8 cellular contexts compared by ENCODE assay signal in the genomic region with DNA sequence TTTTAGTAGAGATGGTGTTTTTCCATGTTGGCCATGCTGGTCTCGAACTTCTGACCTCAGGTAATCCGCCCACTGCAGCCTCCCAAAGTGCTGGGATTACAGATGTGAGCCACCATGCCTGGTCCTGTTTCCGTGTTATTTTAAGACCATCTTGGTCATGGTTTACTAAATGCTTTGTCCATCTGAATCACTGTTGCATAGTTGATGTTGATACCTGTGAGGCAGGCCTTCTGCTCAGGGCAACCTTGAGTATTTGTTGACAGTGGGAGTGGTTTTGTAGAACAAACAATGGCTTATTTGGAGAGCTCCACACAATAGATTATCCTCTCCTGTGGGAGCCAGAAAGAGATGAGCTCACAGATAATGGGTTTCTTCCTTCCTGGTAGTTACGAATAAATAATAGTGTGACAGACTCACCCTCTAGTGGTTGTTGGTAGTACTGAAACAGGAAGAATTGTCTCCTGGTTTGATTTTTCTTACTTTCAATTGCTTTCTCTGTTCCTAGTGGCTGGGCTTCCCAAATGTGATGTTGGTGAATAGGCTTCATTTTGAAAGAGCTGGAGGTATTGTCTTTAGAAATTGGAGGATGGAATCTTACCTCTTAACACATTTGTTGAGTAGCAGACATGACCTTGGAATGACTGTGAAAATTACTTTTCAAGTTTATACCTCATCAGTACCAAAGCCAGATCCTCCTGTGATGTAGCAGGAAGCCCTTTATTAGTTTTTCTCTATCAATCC. TPM values are rescaled to one million over a fixed set of nuclear protein-coding genes. Genes with fewer than 3 reads are reported as not detected.
DNase-seq lines count a peak whose midpoint lies in the region; ATAC-seq, FAIRE-seq and TF ChIP-seq lines count a peak whose summit lies in the region.

No MANE protein-coding gene starts in this region.

- ATAC-seq in GM18511 (IDR thresholded peaks at IDR 0.05; ENCODE audit: unreplicated experiment), result peak; percentile 93
- ATAC-seq in HG02943 (IDR thresholded peaks at IDR 0.05; ENCODE audit: low read depth, unreplicated experiment), result peak; percentile 79
- peak; percentile 78 for ATAC-seq in mucosa of descending colon
- ATAC-seq in aorta (ENCODE audit: low FRiP score), result peak; percentile 86

- H2AFZ ChIP-seq in endothelial cell of umbilical vein (ENCODE audit: low read depth, low read length), result no peak overlapping the region

- peaks cover 16 to 58% (median 40%) of the 10 kb centered on the region in 10 experiments for H3K4me1 ChIP-seq in BLaER1 treated with 17β-estradiol and CSF1 and Interleukin-3, amounts not matched to agents 10 nM and 100 nM
- H3K4me1 ChIP-seq in endothelial cell of umbilical vein (ENCODE audit: control insufficient read depth, extremely low read depth, insufficient read depth, low read length) (peaks cover 37% of the 10 kb centered on the region), mucosa of descending colon (ENCODE audit: low read depth) (peaks cover 34% of the 10 kb centered on the region), aorta (ENCODE audit: control insufficient read depth in 1 of 2, insufficient read depth in 2 of 2, low read length in 2 of 2) (no peaks in the 10 kb centered on the region)

- no peaks in the 10 kb centered on the region for H3K9me1 ChIP-seq in endothelial cell of umbilical vein (replicated peaks; ENCODE audit: control insufficient read depth, extremely low read depth, insufficient read depth, low read length)

- intact Hi-C loops in endothelial cell of umbilical vein (cut with micrococcal nuclease), result loop anchor here (1.0 to 10.0 kb wide), 8 partner anchors 22 to 713 kb away; a partner anchor contains a TSS
- intact Hi-C loops in mucosa of descending colon (cut with DNase I, micrococcal nuclease), result loop anchor here in 1 of 2 donors (5.0 kb wide), 1 partner anchor 58 kb away; a partner anchor contains a TSS
- intact Hi-C loops in aorta (cut with DNase I), result loop anchor here in 1 of 2 donors (10.0 kb wide), 1 partner anchor 86 kb away; a partner anchor contains a TSS

- peak overlapping the region; percentile 19 for H3K4me3 Mint-ChIP-seq in T-helper 1 cell treated with Interleukin-12 subunit alpha and Interleukin-12 subunit beta and Interleukin-4 antibody, amounts not matched to agents 30 μg/mL and 1 μg/mL, for 36 hours

- H3K27ac Mint-ChIP-seq in T-helper 1 cell treated with Interleukin-12 subunit alpha and Interleukin-12 subunit beta and Interleukin-4 antibody, amounts not matched to agents 30 μg/mL and 1 μg/mL, for 36 hours, result peak overlapping the region; percentile 5

- TF ChIP-seq CTCF in endothelial cell of umbilical vein (IDR thresholded peaks at IDR 0.05; ENCODE audit: extremely low read depth in 1 of 2, insufficient read depth in 1 of 2, low read depth in 1 of 2, low read length in 2 of 2), result peak; percentile 55 to 72
- TF ChIP-seq CTCF in mucosa of descending colon (IDR thresholded peaks at IDR 0.05), result peak; percentile 74

- peaks cover 71% of the 10 kb centered on the region for H3K79me2 ChIP-seq in endothelial cell of umbilical vein (ENCODE audit: control insufficient read depth, insufficient read depth, low read length)

- FAIRE-seq in endothelial cell of umbilical vein (lab: Jason Lieb, UNC), result peak; percentile 53

- H3K27me3 ChIP-seq in BLaER1 treated with 17β-estradiol and CSF1 and Interleukin-3, amounts not matched to agents 10 nM and 100 nM, result no peaks in the 10 kb centered on the region
- H3K27me3 ChIP-seq in endothelial cell of umbilical vein (ENCODE audit: control insufficient read depth in 2 of 2, insufficient read depth in 2 of 2, low read length in 2 of 2) (no peaks in the 10 kb centered on the region), aorta (ENCODE audit: control insufficient read depth in 1 of 2, insufficient read depth in 2 of 2, low read length in 1 of 2) (no peaks in the 10 kb centered on the region)

- H3K27me3 Mint-ChIP-seq in T-helper 1 cell treated with Interleukin-12 subunit alpha and Interleukin-12 subunit beta and Interleukin-4 antibody, amounts not matched to agents 30 μg/mL and 1 μg/mL, for 36 hours (ENCODE audit: low read depth), result no peaks in the 10 kb centered on the region

- 56 to 59% methylated on average over 4 of the region's 4 CpGs for WGBS in aorta, 2 donors

- H3K36me3 ChIP-seq in BLaER1 treated with 17β-estradiol and CSF1 and Interleukin-3, amounts not matched to agents 10 nM and 100 nM, result peaks cover 44 to 61% (median 55%) of the 10 kb centered on the region in 11 experiments
- peaks cover 34 to 39% of the 10 kb centered on the region in 2 experiments for H3K36me3 ChIP-seq in endothelial cell of umbilical vein (ENCODE audit: control insufficient read depth in 2 of 2, extremely low read depth in 1 of 2, insufficient read depth in 2 of 2, low read length in 2 of 2)
- peaks cover 9% of the 10 kb centered on the region for H3K36me3 ChIP-seq in mucosa of descending colon (ENCODE audit: low read depth)
- H3K36me3 ChIP-seq in aorta (ENCODE audit: control insufficient read depth in 1 of 2, insufficient read depth in 2 of 2, low read length in 1 of 2), result peaks cover 10 to 26% of the 10 kb centered on the region in 2 donors

- peaks cover 28% of the 10 kb centered on the region for H3K36me3 Mint-ChIP-seq in T-helper 1 cell treated with Interleukin-12 subunit alpha and Interleukin-12 subunit beta and Interleukin-4 antibody, amounts not matched to agents 30 μg/mL and 1 μg/mL, for 36 hours (ENCODE audit: low read depth)

- H3K4me3 ChIP-seq in BLaER1 treated with 17β-estradiol and CSF1 and Interleukin-3, amounts not matched to agents 10 nM and 100 nM, result peak overlapping the region in 3 of 10 experiments; percentile 0 to 18 (median 14); a peak in 3 of 20 replicates
- H3K4me3 ChIP-seq in endothelial cell of umbilical vein (replicated peaks in 1 of 3; ENCODE audit: insufficient read depth in 1 of 3, low read depth in 1 of 3, low read length in 3 of 3) (peak overlapping the region in 1 of 3 experiments; percentile 44), mucosa of descending colon (no peak overlapping the region), aorta (ENCODE audit: low read length in 2 of 2) (no peak overlapping the region)

- H3K9me3 Mint-ChIP-seq in T-helper 1 cell treated with Interleukin-12 subunit alpha and Interleukin-12 subunit beta and Interleukin-4 antibody, amounts not matched to agents 30 μg/mL and 1 μg/mL, for 36 hours, result no peaks in the 10 kb centered on the region

- peaks cover 27% of the 10 kb centered on the region for H3K4me1 Mint-ChIP-seq in T-helper 1 cell treated with Interleukin-12 subunit alpha and Interleukin-12 subunit beta and Interleukin-4 antibody, amounts not matched to agents 30 μg/mL and 1 μg/mL, for 36 hours (ENCODE audit: low read depth)

- H3K4me2 ChIP-seq in BLaER1 treated with 17β-estradiol and CSF1 and Interleukin-3, amounts not matched to agents 10 nM and 100 nM, result peak overlapping the region; percentile 52 to 87 (median 71)
- peak overlapping the region; percentile 96 for H3K4me2 ChIP-seq in endothelial cell of umbilical vein (ENCODE audit: insufficient read depth, low read length)

- DNase-seq in NCI-H146 treated with DMSO at 0.1 percent for 48 hours (lab: John Stamatoyannopoulos, UW; ENCODE audit: unreplicated experiment), result peak; percentile 96
- DNase-seq in endothelial cell of umbilical vein (ENCODE audit: low read depth, low spot score), result peak; percentile 85
- DNase-seq in mucosa of descending colon, result no peak
- no peak for DNase-seq in aorta

- dilution Hi-C loops in endothelial cell of umbilical vein (cut with MboI; ENCODE audit: extremely low pct_ligation_motif_present, low sequenced_read_pairs), result loop anchor here (10.0 kb wide), 1 partner anchor 116 kb away; no protein-coding TSS in a partner anchor

- H3K9ac ChIP-seq in BLaER1 treated with 17β-estradiol and CSF1 and Interleukin-3, amounts not matched to agents 10 nM and 100 nM, result peak overlapping the region in 10 of 11 experiments; percentile 7 to 69 (median 54); a peak in 18 of 22 replicates
- peak overlapping the region; percentile 55 for H3K9ac ChIP-seq in endothelial cell of umbilical vein (replicated peaks; ENCODE audit: extremely low read depth, insufficient read depth, low read length)

- no TSS peak for BruUV-seq in endothelial cell of umbilical vein (replicated peaks; lab: Mats Ljungman, UMichigan)

- CTCF ChIA-PET in endothelial cell of umbilical vein (lab: Charles Lee), result interaction anchor here (0.6 to 6.6 kb wide), 39 partner anchors 8 to 713 kb away, joined by 3 to 375 read pairs (median 6); a partner anchor contains a TSS

- POLR2A ChIA-PET in endothelial cell of umbilical vein (lab: Charles Lee), result interaction anchor here (0.5 to 2.6 kb wide), 6 partner anchors 22 to 103 kb away, joined by 3 to 39 read pairs (median 8); a partner anchor contains a TSS

- H3K27ac ChIP-seq in BLaER1 treated with 17β-estradiol and CSF1 and Interleukin-3, amounts not matched to agents 10 nM and 100 nM, result peak overlapping the region; percentile 6 to 74 (median 66); a peak in 20 of 22 replicates
- peak overlapping the region; percentile 85 for H3K27ac ChIP-seq in endothelial cell of umbilical vein (ENCODE audit: insufficient read depth, low read depth, low read length)
- H3K27ac ChIP-seq in aorta (ENCODE audit: low read depth in 1 of 2, low read length in 2 of 2), result peak overlapping the region in 1 of 2 donors; percentile 8

- H4K20me1 ChIP-seq in BLaER1 treated with 17β-estradiol and CSF1 and Interleukin-3, amounts not matched to agents 10 nM and 100 nM, result no peaks in the 10 kb centered on the region
- H4K20me1 ChIP-seq in endothelial cell of umbilical vein (replicated peaks; ENCODE audit: control insufficient read depth, extremely low read depth, insufficient read depth, low read length), result peaks cover 10% of the 10 kb centered on the region

- no peaks in the 10 kb centered on the region for H3K9me3 ChIP-seq in BLaER1 treated with 17β-estradiol and CSF1 and Interleukin-3, amounts not matched to agents 10 nM and 100 nM (replicated peaks in 1 of 11)
- no peaks in the 10 kb centered on the region for H3K9me3 ChIP-seq in endothelial cell of umbilical vein (replicated peaks; ENCODE audit: control insufficient read depth, insufficient read depth, low read length)
- H3K9me3 ChIP-seq in mucosa of descending colon, result no peaks in the 10 kb centered on the region
- H3K9me3 ChIP-seq in aorta (ENCODE audit: control insufficient read depth, low read length), result no peaks in the 10 kb centered on the region

- no peak for TF ChIP-seq POLR2A in endothelial cell of umbilical vein (IDR thresholded peaks at IDR 0.05; ENCODE audit: low read depth, low read length)

RNA-seq across cellular contexts. Expression of a gene that starts 39.0 kb away (rescaled TPM):
- total RNA-seq in endothelial cell of umbilical vein (268 and 285 TPM in 2 replicates), mucosa of descending colon (100 to 1,000 TPM; 311 to 545 (median 448) TPM), aorta (100 to 1,000 TPM; 167 to 213 TPM)
- polyA plus RNA-seq in endothelial cell of umbilical vein (132 and 152 TPM in 2 replicates), aorta (10 to 100 TPM; 31.6 to 35.8 TPM)
- polyA plus RNA-seq in endothelial cell of umbilical vein (2011; cell fraction: cytosol; rRNA removed), result 127 TPM in 2 replicates
- polyA plus RNA-seq in endothelial cell of umbilical vein (2011; cell fraction: nucleus; rRNA removed), result 222 and 251 TPM in 2 replicates
- polyA plus RNA-seq in endothelial cell of umbilical vein (2012), result 181 and 184 TPM in 2 replicates
- 814 and 870 TPM in 2 replicates for polyA minus RNA-seq in endothelial cell of umbilical vein
- 56.8 TPM for polyA minus RNA-seq in endothelial cell of umbilical vein (2011; cell fraction: cytosol; rRNA and poly(A)+ RNA removed)
- 301 and 360 TPM in 2 replicates for polyA minus RNA-seq in endothelial cell of umbilical vein (2011; cell fraction: nucleus; rRNA and poly(A)+ RNA removed)

RNA-seq across cellular contexts. Expression of a gene that starts 49.0 kb away (rescaled TPM):
- total RNA-seq in endothelial cell of umbilical vein (not detected in 2 replicates), mucosa of descending colon (not detected), aorta (not detected)
- polyA plus RNA-seq in endothelial cell of umbilical vein (not detected in 2 replicates), aorta (under 1 TPM in 1 of 2 donors, not detected in 1; 0.05 TPM)
- not detected in 2 replicates for polyA plus RNA-seq in endothelial cell of umbilical vein (2011; cell fraction: cytosol; rRNA removed)
- polyA plus RNA-seq in endothelial cell of umbilical vein (2011; cell fraction: nucleus; rRNA removed), result not detected in 2 replicates
- 0.07 TPM in 1 of 2 replicates, not detected in the other for polyA plus RNA-seq in endothelial cell of umbilical vein (2012)
- not detected in 2 replicates for polyA minus RNA-seq in endothelial cell of umbilical vein
- polyA minus RNA-seq in endothelial cell of umbilical vein (2011; cell fraction: cytosol; rRNA and poly(A)+ RNA removed), result not detected
- not detected in 2 replicates for polyA minus RNA-seq in endothelial cell of umbilical vein (2011; cell fraction: nucleus; rRNA and poly(A)+ RNA removed)

RNA-seq across cellular contexts. Expression of a gene that starts 59.3 kb away (rescaled TPM):
- 161 and 167 TPM in 2 replicates for total RNA-seq in endothelial cell of umbilical vein
- polyA plus RNA-seq in endothelial cell of umbilical vein, result 218 and 247 TPM in 2 replicates
- polyA plus RNA-seq in endothelial cell of umbilical vein (2011; cell fraction: cytosol; rRNA removed), result 118 and 162 TPM in 2 replicates
- 66.1 and 97.0 TPM in 2 replicates for polyA plus RNA-seq in endothelial cell of umbilical vein (2011; cell fraction: nucleus; rRNA removed)
- polyA plus RNA-seq in endothelial cell of umbilical vein (2012), result 120 and 149 TPM in 2 replicates
- 21.4 and 25.1 TPM in 2 replicates for polyA minus RNA-seq in endothelial cell of umbilical vein
- 41.6 TPM for polyA minus RNA-seq in endothelial cell of umbilical vein (2011; cell fraction: cytosol; rRNA and poly(A)+ RNA removed)
- polyA minus RNA-seq in endothelial cell of umbilical vein (2011; cell fraction: nucleus; rRNA and poly(A)+ RNA removed), result 26.5 and 33.3 TPM in 2 replicates
- 10 to 100 TPM; 68.3 to 84.0 (median 79.2) TPM for total RNA-seq in mucosa of descending colon
- total RNA-seq in aorta, result 10 to 100 TPM; 65.0 to 75.1 TPM
- 100 to 1,000 TPM; 126 to 158 TPM for polyA plus RNA-seq in aorta

Comparison
In these comparisons a context has a peak if more than half of its experiments do, and no peak if none do; other contexts are left out.
1. DNase-seq: peak in NCI-H146 treated with DMSO at 0.1 percent for 48 hours (single experiment) and endothelial cell of umbilical vein (single experiment); none in mucosa of descending colon (0 of 3) and aorta (0 of 2).
2. Peak in every context shown above with its lines, with median percentiles within 50 percentile points of each other: ATAC-seq.